In genomic region chr5:106860398-106861044, GRCh38 we compare ENCODE assay signal across 25 cellular contexts.
DNase-seq lines count a peak whose midpoint lies in the region; ATAC-seq, FAIRE-seq and TF ChIP-seq lines count a peak whose summit lies in the region.
"Had no signal": no experiment of that assay in that cellular context is flagged by ENCODE, and none has a peak within 500 bp of the region (broad histone marks: within the 10 kb centered on the region; RNA-seq: fewer than 3 reads in every experiment).

No MANE protein-coding gene starts in this region.

- no peaks in the 10 kb centered on the region for H4K20me1 ChIP-seq in MM.1S (ENCODE audit: insufficient read depth, low read length)
- H4K20me1 ChIP-seq in Karpas-422 (ENCODE audit: insufficient read depth, low read depth, low read length) = no peaks in the 10 kb centered on the region

- H3K9me3 ChIP-seq in MM.1S (replicated peaks; ENCODE audit: insufficient read depth, low read length) (no peaks in the 10 kb centered on the region), Karpas-422 (ENCODE audit: low read length) (peaks cover 26% of the 10 kb centered on the region)
- H3K9me3 ChIP-seq: mucosa of descending colon, neutrophil, right atrium auricular region, stomach, upper lobe of right lung had no signal

- no peak for TF ChIP-seq POLR2A in GM12891 (IDR thresholded peaks at IDR 0.05; ENCODE audit: low read depth, low read length)

- H3K4me2 ChIP-seq in MM.1S (ENCODE audit: low read depth, low read length) = peak overlapping the region; percentile 47
- no peak overlapping the region for H3K4me2 ChIP-seq in Karpas-422 (ENCODE audit: low read depth, low read length, poor library complexity, severe bottlenecking)
- H3K4me2 ChIP-seq: A549 had no signal

- H3K79me2 ChIP-seq in MM.1S (ENCODE audit: low read length) (no peaks in the 10 kb centered on the region), Karpas-422 (ENCODE audit: low read length) (no peaks in the 10 kb centered on the region)

- no peak for TF ChIP-seq CTCF in MM.1S (IDR thresholded peaks at IDR 0.05; ENCODE audit: low read length)

- peak; percentile 60 for ATAC-seq in GM19324 (IDR thresholded peaks at IDR 0.05; ENCODE audit: low FRiP score, unreplicated experiment)
- peak; percentile 51 for ATAC-seq in HG02623 (IDR thresholded peaks at IDR 0.05; ENCODE audit: unreplicated experiment)
- ATAC-seq: A549, foreskin keratinocyte, mucosa of descending colon, upper lobe of right lung had no signal

- no peaks in the 10 kb centered on the region for H3K36me3 ChIP-seq in MM.1S (replicated peaks; ENCODE audit: insufficient read depth, low read length)
- no peaks in the 10 kb centered on the region for H3K36me3 ChIP-seq in Karpas-422 (ENCODE audit: insufficient read depth, low read length)
- H3K36me3 ChIP-seq: brain microvascular endothelial cell, neutrophil, right atrium auricular region, stomach, upper lobe of right lung, WERI-Rb-1 had no signal

- H3K9me2 ChIP-seq in MM.1S (replicated peaks; ENCODE audit: insufficient read depth, low read length) = no peaks in the 10 kb centered on the region
- no peaks in the 10 kb centered on the region for H3K9me2 ChIP-seq in Karpas-422 (replicated peaks; ENCODE audit: insufficient read depth, low read length)

- no peak for FAIRE-seq in GM12891 (lab: Jason Lieb, UNC)
- FAIRE-seq: A549 had no signal

- H3K4me1 ChIP-seq in MM.1S (ENCODE audit: low read length) = peaks cover 47% of the 10 kb centered on the region
- H3K4me1 ChIP-seq in Karpas-422 (ENCODE audit: low read length) = no peaks in the 10 kb centered on the region
- H3K4me1 ChIP-seq: foreskin keratinocyte, right atrium auricular region, upper lobe of right lung had no signal

- H3K9ac ChIP-seq in MM.1S (ENCODE audit: low read length) (no peak overlapping the region), Karpas-422 (ENCODE audit: low read length) (no peak overlapping the region)

- H2AFZ ChIP-seq in MM.1S (ENCODE audit: low read length) (no peak overlapping the region), Karpas-422 (ENCODE audit: low read length) (no peak overlapping the region)

- H3K4me3 ChIP-seq in MM.1S (ENCODE audit: low read length) (no peak overlapping the region), Karpas-422 (ENCODE audit: low read length) (no peak overlapping the region)
- H3K4me3 ChIP-seq: A549, mucosa of descending colon, right atrium auricular region, stomach, upper lobe of right lung had no signal

- H3K27ac ChIP-seq in MM.1S (ENCODE audit: low read length) (no peak overlapping the region), Karpas-422 (ENCODE audit: low read length) (no peak overlapping the region)
- H3K27ac ChIP-seq: A549, brain microvascular endothelial cell, C4-2B, foreskin keratinocyte, neutrophil, right atrium auricular region, stomach, upper lobe of right lung, WERI-Rb-1 had no signal

- H3F3A ChIP-seq in MM.1S (ENCODE audit: insufficient read depth, low read length) = no peaks in the 10 kb centered on the region

- H3K27me3 ChIP-seq in MM.1S (replicated peaks; ENCODE audit: insufficient read depth, low read length) = no peaks in the 10 kb centered on the region
- no peaks in the 10 kb centered on the region for H3K27me3 ChIP-seq in Karpas-422 (ENCODE audit: low read length)
- H3K27me3 ChIP-seq: brain microvascular endothelial cell, foreskin keratinocyte, neutrophil, right atrium auricular region, stomach, upper lobe of right lung had no signal

- DNase-seq in GM12891 (ENCODE audit: insufficient read length, low spot score) = no peak
- DNase-seq in MM.1S = peak; percentile 25
- DNase-seq in cerebellar nuclear complex (lab: John Stamatoyannopoulos, UW) = no peak
- no peak for DNase-seq in Kasumi-1 (lab: John Stamatoyannopoulos, UW)
- no peak for DNase-seq in COLO829 (ENCODE audit: low spot score)
- DNase-seq in Karpas-422 = no peak
- DNase-seq: activated CD4-positive, alpha-beta memory T cell treated with anti-CD3 and anti-CD28 coated beads, Interleukin-2, amount 10 ng/mL, durations not matched to agents 7 days and 5 days; activated T-cell treated with anti-CD3 and anti-CD28 coated beads, Interleukin-2, amount 50 U/mL, for 48 hours; brain microvascular endothelial cell; DMS53; foreskin keratinocyte; HFFc6; mucosa of descending colon; NCI-H146; NCI-H226; NK-92 treated with Interleukin-12 subunit alpha and Interleukin-12 subunit beta, amount 100 ng/mL, for 24 hours; stomach; upper lobe of right lung; WERI-Rb-1 had no signal

TF ChIP-seq in GM12891, 5 proteins besides CTCF, POLR2A, EP300 and RAD21:
- peak; percentile 77 for TF ChIP-seq SPI1 (IDR thresholded peaks at IDR 0.05; ENCODE audit: low read depth, low read length)
- no peak for TF ChIP-seq POU2F2 (IDR thresholded peaks at IDR 0.05; ENCODE audit: low read depth, low read length)
- no peak for TF ChIP-seq TAF1 (IDR thresholded peaks at IDR 0.05; ENCODE audit: low read depth, low read length)
